ENCODE assay signal across 11 cellular contexts in the genomic region with DNA sequence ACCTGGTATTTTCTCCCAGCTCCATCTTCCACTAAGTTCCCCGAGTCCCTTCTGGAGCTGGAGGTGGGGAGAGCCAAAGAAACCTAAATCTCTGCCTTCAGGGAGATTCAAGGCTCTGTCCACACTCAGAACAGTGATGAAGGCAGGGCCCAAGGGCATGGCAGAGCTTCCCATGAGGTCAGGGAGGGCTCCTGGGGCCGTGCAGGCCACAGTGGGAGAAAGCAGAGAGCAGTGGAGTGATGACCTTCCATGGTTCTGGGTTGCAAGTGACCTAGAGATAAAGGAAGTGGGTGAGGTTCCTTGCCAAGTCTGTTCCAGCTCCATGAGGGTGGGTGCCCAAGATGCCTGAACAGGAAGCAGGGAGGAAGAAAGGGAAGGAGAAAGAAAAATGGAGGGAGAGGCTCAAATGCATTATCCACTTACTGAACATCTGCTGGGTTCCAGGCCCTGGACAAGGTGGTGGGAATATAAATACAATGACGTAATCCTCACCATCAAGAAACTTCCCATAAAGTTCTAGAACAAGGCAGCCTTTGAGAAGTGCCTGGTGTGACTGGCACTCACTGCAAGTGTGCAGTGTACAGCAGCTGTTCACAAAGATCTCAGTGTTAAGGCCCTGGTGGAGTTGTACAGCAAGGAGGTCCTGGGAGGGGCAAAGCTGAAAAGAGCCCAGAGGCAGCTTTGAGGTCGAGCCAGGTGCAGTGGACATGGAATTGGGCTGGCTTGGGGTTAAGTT. TPM values are rescaled to one million over a fixed set of nuclear protein-coding genes. Genes with fewer than 3 reads are reported as not detected.
DNase-seq lines count a peak whose midpoint lies in the region; ATAC-seq lines count a peak whose summit lies in the region.
"Had no signal": no experiment of that assay in that cellular context is flagged by ENCODE, and none has a peak within 500 bp of the region (broad histone marks: within the 10 kb centered on the region; RNA-seq: fewer than 3 reads in every experiment).

No MANE protein-coding gene starts in this region.

- peaks cover 20% of the 10 kb centered on the region for H3K36me3 Mint-ChIP-seq in activated naive CD4-positive, alpha-beta T cell treated with anti-CD3 and anti-CD28 coated beads, Interleukin-2, amount 50 U/mL, for 24 hours
- H3K36me3 Mint-ChIP-seq in activated CD8-positive, alpha-beta T cell treated with anti-CD3 and anti-CD28 coated beads, Interleukin-2, amount 10 ng/mL, durations not matched to agents 7 days and 5 days (ENCODE audit: low read depth): no peaks in the 10 kb centered on the region

- H3K4me1 Mint-ChIP-seq in activated naive CD4-positive, alpha-beta T cell treated with anti-CD3 and anti-CD28 coated beads, Interleukin-2, amount 50 U/mL, for 24 hours: peaks cover 75% of the 10 kb centered on the region
- peaks cover 72% of the 10 kb centered on the region for H3K4me1 Mint-ChIP-seq in activated CD8-positive, alpha-beta T cell treated with anti-CD3 and anti-CD28 coated beads, Interleukin-2, amount 10 ng/mL, durations not matched to agents 7 days and 5 days (ENCODE audit: low read depth)

- POLR2A ChIA-PET in activated CD8-positive, alpha-beta T cell treated with anti-CD3 and anti-CD28 coated beads, Interleukin-2, amount 10 ng/mL, durations not matched to agents 7 days and 5 days (lab: Charles Lee): interaction anchor here (1.3 to 2.6 kb wide), 3 partner anchors 9 to 28 kb away, joined by 4 to 9 read pairs (median 6); a partner anchor contains a TSS

- H3K9me3 Mint-ChIP-seq in activated naive CD4-positive, alpha-beta T cell treated with anti-CD3 and anti-CD28 coated beads, Interleukin-2, amount 50 U/mL, for 24 hours: no peaks in the 10 kb centered on the region
- no peaks in the 10 kb centered on the region for H3K9me3 Mint-ChIP-seq in activated CD8-positive, alpha-beta T cell treated with anti-CD3 and anti-CD28 coated beads, Interleukin-2, amount 10 ng/mL, durations not matched to agents 7 days and 5 days (ENCODE audit: insufficient read depth)
- H3K9me3 Mint-ChIP-seq: nephron had no signal

- H3K27ac ChIP-seq in layer of hippocampus (ENCODE audit: low read depth, low read length): peak overlapping the region; percentile 72
- peak overlapping the region; percentile 80 for H3K27ac ChIP-seq in temporal lobe (ENCODE audit: low read depth, low read length)

- H3K27ac Mint-ChIP-seq in activated naive CD4-positive, alpha-beta T cell treated with anti-CD3 and anti-CD28 coated beads, Interleukin-2, amount 50 U/mL, for 24 hours: peak overlapping the region; percentile 96
- H3K27ac Mint-ChIP-seq in activated CD8-positive, alpha-beta T cell treated with anti-CD3 and anti-CD28 coated beads, Interleukin-2, amount 10 ng/mL, durations not matched to agents 7 days and 5 days: peak overlapping the region; percentile 92

- no peak for ATAC-seq in activated CD8-positive, alpha-beta T cell treated with anti-CD3 and anti-CD28 coated beads, Interleukin-2, amount 10 ng/mL, durations not matched to agents 7 days and 5 days
- no peak for ATAC-seq in HG02884 (IDR thresholded peaks at IDR 0.05; ENCODE audit: unreplicated experiment)

- CTCF ChIA-PET in activated CD8-positive, alpha-beta T cell treated with anti-CD3 and anti-CD28 coated beads, Interleukin-2, amount 10 ng/mL, durations not matched to agents 7 days and 5 days (lab: Charles Lee): interaction anchor here (1.5 to 12.8 kb wide), 5 partner anchors 8 to 28 kb away, joined by 3 to 474 read pairs (median 15); a partner anchor contains a TSS

- no peak for DNase-seq in activated naive CD4-positive, alpha-beta T cell (lab: John Stamatoyannopoulos, UW)
- no peak for DNase-seq in activated CD8-positive, alpha-beta T cell treated with anti-CD3 and anti-CD28 coated beads, Interleukin-2, amount 10 ng/mL, durations not matched to agents 7 days and 5 days
- DNase-seq in SHP77 treated with DMSO at 0.1 percent for 48 hours (lab: John Stamatoyannopoulos, UW) (no peak), iPS-NIHi11 (ENCODE audit: low spot score) (no peak)
- DNase-seq: dermis blood vessel endothelial cell, SK-N-SH had no signal

- no peaks in the 10 kb centered on the region for H3K27me3 ChIP-seq in layer of hippocampus (ENCODE audit: control insufficient read depth, insufficient read depth, low read length)

- no peaks in the 10 kb centered on the region for H3K27me3 Mint-ChIP-seq in activated naive CD4-positive, alpha-beta T cell treated with anti-CD3 and anti-CD28 coated beads, Interleukin-2, amount 50 U/mL, for 24 hours
- H3K27me3 Mint-ChIP-seq in activated CD8-positive, alpha-beta T cell treated with anti-CD3 and anti-CD28 coated beads, Interleukin-2, amount 10 ng/mL, durations not matched to agents 7 days and 5 days (ENCODE audit: low read depth): no peaks in the 10 kb centered on the region

- peak overlapping the region; percentile 81 for H3K4me3 Mint-ChIP-seq in activated naive CD4-positive, alpha-beta T cell treated with anti-CD3 and anti-CD28 coated beads, Interleukin-2, amount 50 U/mL, for 24 hours
- peak overlapping the region; percentile 15 for H3K4me3 Mint-ChIP-seq in activated CD8-positive, alpha-beta T cell treated with anti-CD3 and anti-CD28 coated beads, Interleukin-2, amount 10 ng/mL, durations not matched to agents 7 days and 5 days

RNA-seq across cellular contexts. Expression of a gene that starts 13.3 kb away (rescaled TPM):
- 1 to 10 TPM; 2.4 to 3.7 TPM for total RNA-seq in activated CD8-positive, alpha-beta T cell treated with anti-CD3 and anti-CD28 coated beads, Interleukin-2, amount 10 ng/mL, durations not matched to agents 7 days and 5 days
- total RNA-seq in temporal lobe: 17.2 TPM

RNA-seq across cellular contexts. Expression of a gene that starts 25.8 kb away (rescaled TPM):
- total RNA-seq in activated CD8-positive, alpha-beta T cell treated with anti-CD3 and anti-CD28 coated beads, Interleukin-2, amount 10 ng/mL, durations not matched to agents 7 days and 5 days: 10 to 100 TPM; 27.4 to 27.5 TPM
- total RNA-seq in temporal lobe: 0.74 TPM
- total RNA-seq: dermis blood vessel endothelial cell had no signal

RNA-seq across cellular contexts. Expression of a gene that starts 57.5 kb away (rescaled TPM):
- 100 to 1,000 TPM; 413 to 427 TPM for total RNA-seq in activated CD8-positive, alpha-beta T cell treated with anti-CD3 and anti-CD28 coated beads, Interleukin-2, amount 10 ng/mL, durations not matched to agents 7 days and 5 days
- total RNA-seq in temporal lobe: 100 TPM

Comparison
In these comparisons a context has a peak if more than half of its experiments do, and no peak if none do; other contexts are left out.
1. RNA of a gene that starts 25.8 kb away (total RNA-seq): 27.4 to 27.5 TPM in activated CD8-positive, alpha-beta T cell treated with anti-CD3 and anti-CD28 coated beads, Interleukin-2, amount 10 ng/mL, durations not matched to agents 7 days and 5 days; 0.74 TPM in temporal lobe (single experiment); every median in the first group is over 10 times any median in the second.